10 cellular contexts compared by ENCODE assay signal in genomic region chr5:157324237-157324636, GRCh38. TPM values are rescaled to one million over a fixed set of nuclear protein-coding genes. Genes with fewer than 3 reads are reported as not detected.
A peak's percentile ranks its signal among the peaks of the same experiment; 100 is the strongest.
DNase-seq lines count a peak whose midpoint lies in the region; ATAC-seq, FAIRE-seq and TF ChIP-seq lines count a peak whose summit lies in the region.
"Had no signal": no experiment of that assay in that cellular context is flagged by ENCODE, and none has a peak within 500 bp of the region (broad histone marks: within the 10 kb centered on the region; RNA-seq: fewer than 3 reads in every experiment).

No MANE protein-coding gene starts in this region.

- H3K9ac ChIP-seq in HepG2 (ENCODE audit: insufficient read depth, low read depth, low read length), result no peak overlapping the region

- 97% methylated on average over 7 of the region's 7 CpGs for WGBS in HepG2 (ENCODE audit: low lambda C conversion rate)
- WGBS in right lobe of liver (ENCODE audit: insufficient coverage, low coverage, low lambda C conversion rate, missing lambda C conversion rate), result 97% methylated on average over 6 of the region's 7 CpGs

- BruUV-seq in HepG2 (replicated peaks; lab: Mats Ljungman, UMichigan), result no TSS peak

- no peaks in the 10 kb centered on the region for H3K79me2 ChIP-seq in HepG2 (ENCODE audit: insufficient read depth, low read length)

- no peak overlapping the region for H3K4me3 ChIP-seq in HepG2 (replicated peaks in 1 of 3; ENCODE audit: insufficient read depth in 1 of 3, low read depth in 2 of 3, low read length in 3 of 3)
- H3K4me3 ChIP-seq in right lobe of liver, result no peak overlapping the region
- no peak overlapping the region for H3K4me3 ChIP-seq in NB4 (ENCODE audit: low read depth, low read length)
- no peak overlapping the region for H3K4me3 ChIP-seq in epithelial cell of proximal tubule (ENCODE audit: low read depth, low read length)

- intact Hi-C loops in HepG2 (cut with micrococcal nuclease; ENCODE audit: unreplicated experiment) (no loop called here), right lobe of liver (cut with DNase I) (loop anchor here in 1 of 2 donors (5.0 kb wide), 1 partner anchor 77 kb away; no protein-coding TSS in a partner anchor)

- no peaks in the 10 kb centered on the region for H3K9me3 ChIP-seq in HepG2 (ENCODE audit: low read length)
- no peaks in the 10 kb centered on the region for H3K9me3 ChIP-seq in right lobe of liver

- TF ChIP-seq EP300 in HepG2 (IDR thresholded peaks at IDR 0.05; ENCODE audit: low read depth in 2 of 2, low read length in 2 of 2) (no peak), HepG2 (CRISPR knock-in tag; IDR thresholded peaks at IDR 0.05; ENCODE audit: borderline replicate concordance) (no peak)

- TF ChIP-seq POLR2A in HepG2 (IDR thresholded peaks at IDR 0.05; ENCODE audit: insufficient read depth in 1 of 2, low read depth in 2 of 2, low read length in 2 of 2) (no peak), right lobe of liver (IDR thresholded peaks at IDR 0.05) (no peak), NB4 (IDR thresholded peaks at IDR 0.05; ENCODE audit: extremely low read depth, insufficient read length) (no peak)

- H3K27ac Mint-ChIP-seq in type B pancreatic cell, result no peak overlapping the region

- in situ Hi-C loops in HepG2 (cut with HindIII; ENCODE audit: extremely low pct_ligation_motif_present, low pct_unique_long_range_greater_than_20kb), result no loop called here

- no peak for DNase-seq in HepG2 (ENCODE audit: low spot score)
- DNase-seq in right lobe of liver, result no peak
- peak; percentile 33 for DNase-seq in NB4 (ENCODE audit: low read depth)
- no peak for DNase-seq in epithelial cell of proximal tubule (ENCODE audit: low read depth)
- DNase-seq in type B pancreatic cell (ENCODE audit: extremely low spot score, unreplicated experiment), result no peak
- no peak for DNase-seq in cerebellar cortex (ENCODE audit: low spot score)
- no peak for DNase-seq in GF-D8 (lab: John Stamatoyannopoulos, UW)
- DNase-seq in LoVo (ENCODE audit: low spot score), result no peak
- DNase-seq: NCI-H1105 treated with DMSO at 0.1 percent for 48 hours, RPMI8226 had no signal

- FAIRE-seq in HepG2 (lab: Jason Lieb, UNC), result no peak

- H3K4me2 ChIP-seq in HepG2 (ENCODE audit: low read depth, low read length), result no peak overlapping the region

- H3K4me3 Mint-ChIP-seq in type B pancreatic cell, result no peak overlapping the region

- peaks cover 9 to 29% of the 10 kb centered on the region in 2 experiments for H3K36me3 ChIP-seq in HepG2 (replicated peaks in 1 of 2; ENCODE audit: control insufficient read depth in 1 of 2, insufficient read depth in 2 of 2, low read length in 2 of 2)
- peaks cover 0 to 29% (median 7%) of the 10 kb centered on the region in 4 donors for H3K36me3 ChIP-seq in right lobe of liver

- H2AFZ ChIP-seq in HepG2 (ENCODE audit: low read length), result no peak overlapping the region

- H3K4me1 ChIP-seq in HepG2 (ENCODE audit: insufficient read depth, low read length), result peaks cover 36% of the 10 kb centered on the region
- peaks cover 0 to 11% (median 0%) of the 10 kb centered on the region in 4 donors for H3K4me1 ChIP-seq in right lobe of liver

- H4K20me1 ChIP-seq in HepG2 (ENCODE audit: insufficient read depth, low read length), result no peaks in the 10 kb centered on the region

- H3K9me3 Mint-ChIP-seq in type B pancreatic cell, result no peaks in the 10 kb centered on the region

- peaks cover 16% of the 10 kb centered on the region for H3K36me3 Mint-ChIP-seq in type B pancreatic cell

- no peaks in the 10 kb centered on the region for H3K27me3 Mint-ChIP-seq in type B pancreatic cell

- POLR2A ChIA-PET in HepG2 (lab: Yijun Ruan, JAX), result no interaction called here

- no peak for ATAC-seq in HepG2
- ATAC-seq in right lobe of liver, result no peak

- TF ChIP-seq CTCF in HepG2 (CRISPR knock-in tag; IDR thresholded peaks at IDR 0.05) (peak; percentile 36; the same call in 1 of the 2 replicates), right lobe of liver (IDR thresholded peaks at IDR 0.05) (no peak), NB4 (IDR thresholded peaks at IDR 0.05; ENCODE audit: low read depth, low read length) (peak; percentile 30), epithelial cell of proximal tubule (conservative IDR thresholded peaks at IDR 0.05; ENCODE audit: low read depth, low read length) (peak; percentile 56), type B pancreatic cell (conservative IDR thresholded peaks at IDR 0.05) (peak; percentile 57)

- CTCF ChIA-PET in HepG2 (lab: Yijun Ruan, JAX; ENCODE audit: low intra/inter-chr PET ratio, low total read pairs), result no interaction called here

- no peak for TF ChIP-seq RAD21 in HepG2 (CRISPR knock-in tag; IDR thresholded peaks at IDR 0.05)

- H3K27ac ChIP-seq in HepG2 (ENCODE audit: extremely low read length, insufficient read depth, low read length), result no peak overlapping the region
- H3K27ac ChIP-seq in right lobe of liver, result no peak overlapping the region

- no peaks in the 10 kb centered on the region for H3K27me3 ChIP-seq in HepG2 (ENCODE audit: control insufficient read depth in 1 of 2, insufficient read depth in 2 of 2, low read length in 2 of 2)
- H3K27me3 ChIP-seq in right lobe of liver, result no peaks in the 10 kb centered on the region

- H3K4me1 Mint-ChIP-seq in type B pancreatic cell (ENCODE audit: unreplicated experiment), result peaks cover 19% of the 10 kb centered on the region

TF ChIP-seq in HepG2, 621 proteins besides CTCF, POLR2A, EP300 and RAD21 (continues in another document):
- no peak for TF ChIP-seq YY1 (IDR thresholded peaks at IDR 0.05; ENCODE audit: insufficient read depth, insufficient replicate concordance, low read depth, low read length)
- TF ChIP-seq SOX13 (IDR thresholded peaks at IDR 0.05), result no peak
- TF ChIP-seq SOX13 (CRISPR knock-in tag; conservative IDR thresholded peaks at IDR 0.05 in 1 of 2, IDR thresholded peaks at IDR 0.05 in 1 of 2), result no peak
- no peak for TF ChIP-seq AKAP8 (CRISPR knock-in tag; IDR thresholded peaks at IDR 0.05)
- TF ChIP-seq, protein P1, sequence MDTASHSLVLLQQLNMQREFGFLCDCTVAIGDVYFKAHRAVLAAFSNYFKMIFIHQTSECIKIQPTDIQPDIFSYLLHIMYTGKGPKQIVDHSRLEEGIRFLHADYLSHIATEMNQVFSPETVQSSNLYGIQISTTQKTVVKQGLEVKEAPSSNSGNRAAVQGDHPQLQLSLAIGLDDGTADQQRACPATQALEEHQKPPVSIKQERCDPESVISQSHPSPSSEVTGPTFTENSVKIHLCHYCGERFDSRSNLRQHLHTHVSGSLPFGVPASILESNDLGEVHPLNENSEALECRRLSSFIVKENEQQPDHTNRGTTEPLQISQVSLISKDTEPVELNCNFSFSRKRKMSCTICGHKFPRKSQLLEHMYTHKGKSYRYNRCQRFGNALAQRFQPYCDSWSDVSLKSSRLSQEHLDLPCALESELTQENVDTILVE (CRISPR knock-in tag; IDR thresholded peaks at IDR 0.05), result no peak
- 0 out of 2 replicates have a peak, but pooled peaks have one; percentile 22 for TF ChIP-seq ZMYM4 (CRISPR knock-in tag; IDR thresholded peaks at IDR 0.05)
- TF ChIP-seq, protein P2, sequence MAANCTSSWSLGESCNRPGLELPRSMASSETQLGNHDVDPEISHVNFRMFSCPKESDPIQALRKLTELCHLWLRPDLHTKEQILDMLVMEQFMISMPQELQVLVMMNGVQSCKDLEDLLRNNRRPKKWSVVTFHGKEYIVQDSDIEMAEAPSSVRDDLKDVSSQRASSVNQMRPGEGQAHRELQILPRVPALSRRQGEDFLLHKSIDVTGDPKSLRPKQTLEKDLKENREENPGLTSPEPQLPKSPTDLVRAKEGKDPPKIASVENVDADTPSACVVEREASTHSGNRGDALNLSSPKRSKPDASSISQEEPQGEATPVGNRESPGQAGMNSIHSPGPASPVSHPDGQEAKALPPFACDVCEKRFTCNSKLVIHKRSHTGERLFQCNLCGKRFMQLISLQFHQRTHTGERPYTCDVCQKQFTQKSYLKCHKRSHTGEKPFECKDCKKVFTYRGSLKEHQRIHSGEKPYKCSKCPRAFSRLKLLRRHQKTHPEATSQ (CRISPR knock-in tag; IDR thresholded peaks at IDR 0.05; ENCODE audit: borderline replicate concordance), result no peak

RNA-seq across cellular contexts. Expression of gene CYFIP2, which starts 58.3 kb away (rescaled TPM):
- total RNA-seq in HepG2 (2016; rRNA removed; fragmentation: Illumina TruSeq; extraction: Trizol), result 30.3 and 40.2 TPM in 2 replicates
- total RNA-seq in HepG2 (2016; cell fraction: cytosol; rRNA removed; fragmentation: Illumina TruSeq; extraction: Trizol; ENCODE audit: low read depth), result 13.4 and 13.7 TPM in 2 replicates
- 28.6 and 32.7 TPM in 2 replicates for total RNA-seq in HepG2 (2016; cell fraction: insoluble cytoplasmic fraction; rRNA removed; fragmentation: Illumina TruSeq; extraction: Trizol)
- 33.5 TPM in 2 replicates for total RNA-seq in HepG2 (2016; cell fraction: membrane; rRNA removed; fragmentation: Illumina TruSeq; extraction: Trizol)
- 25.4 and 29.9 TPM in 2 replicates for total RNA-seq in HepG2 (2016; cell fraction: nucleus; rRNA removed; fragmentation: Illumina TruSeq; extraction: Trizol)
- 22.5 and 22.6 TPM in 2 replicates for polyA plus RNA-seq in HepG2 (2011; rRNA removed)
- 20.3 and 24.1 TPM in 2 replicates for polyA plus RNA-seq in HepG2 (2011; cell fraction: cytosol; rRNA removed)
- polyA plus RNA-seq in HepG2 (2011; cell fraction: nucleus; rRNA removed), result 61.6 and 72.0 TPM in 2 replicates
- polyA plus RNA-seq in HepG2 (2012), result 43.3 and 45.5 TPM in 2 replicates
- polyA plus RNA-seq in HepG2 (2016; cell fraction: cytosol; fragmentation: Illumina TruSeq; extraction: Trizol; ENCODE audit: low read depth), result 14.6 and 15.8 TPM in 2 replicates
- 39.1 and 48.8 TPM in 2 replicates for polyA plus RNA-seq in HepG2 (2016; cell fraction: insoluble cytoplasmic fraction; fragmentation: Illumina TruSeq; extraction: Trizol; ENCODE audit: low read depth)
- 33.6 and 33.7 TPM in 2 replicates for polyA plus RNA-seq in HepG2 (2016; cell fraction: membrane; fragmentation: Illumina TruSeq; extraction: Trizol; ENCODE audit: low read depth)
- polyA plus RNA-seq in HepG2 (2016; cell fraction: nucleus; fragmentation: Illumina TruSeq; extraction: Trizol; ENCODE audit: insufficient read depth, low read depth), result 31.7 and 39.3 TPM in 2 replicates
- 17.9 and 70.5 TPM in 2 replicates for polyA minus RNA-seq in HepG2 (2011; rRNA and poly(A)+ RNA removed; ENCODE audit: low replicate concordance)
- polyA minus RNA-seq in HepG2 (2011; cell fraction: cytosol; rRNA and poly(A)+ RNA removed), result 16.3 and 22.5 TPM in 2 replicates
- polyA minus RNA-seq in HepG2 (2011; cell fraction: nucleus; rRNA and poly(A)+ RNA removed), result 55.0 and 64.3 TPM in 2 replicates
- total RNA-seq in right lobe of liver, result 10 to 100 TPM; 20.6 to 89.1 (median 49.6) TPM
- total RNA-seq in epithelial cell of proximal tubule, result 56.5 and 59.2 TPM in 2 replicates
- 59.4 and 61.4 TPM in 2 replicates for total RNA-seq in type B pancreatic cell (ENCODE audit: low replicate concordance)

Comparison
In these comparisons a context has a peak if more than half of its experiments do, and no peak if none do; other contexts are left out.
1. CTCF ChIP-seq: peak in HepG2 (single experiment), NB4 (single experiment), epithelial cell of proximal tubule (single experiment) and type B pancreatic cell (single experiment); none in right lobe of liver (0 of 4).